ENCODE assay signal across 8 cellular contexts in genomic region chr12:76084277-76085158, GRCh38. TPM values are rescaled to one million over a fixed set of nuclear protein-coding genes. Genes with fewer than 3 reads are reported as not detected.
DNase-seq lines count a peak whose midpoint lies in the region; ATAC-seq lines count a peak whose summit lies in the region.

Gene NAP1L1 (minus strand): TSS chr12:76084685. CDS start chr12:76074219, 10,466 bp downstream.

- no peaks in the 10 kb centered on the region for H3K9me3 ChIP-seq in CD8-positive, alpha-beta memory T cell (ENCODE audit: low read length)
- no peaks in the 10 kb centered on the region for H3K9me3 ChIP-seq in effector memory CD4-positive, alpha-beta T cell (ENCODE audit: control insufficient read depth, low read length)

- peak; percentile 94 to 99 (median 96) for DNase-seq in CD8-positive, alpha-beta memory T cell
- DNase-seq in HS-5 (ENCODE audit: low read depth), result peak; percentile 90
- peak; percentile 94 for DNase-seq in NK-92 treated with Interleukin-12 subunit alpha and Interleukin-12 subunit beta, amount 100 ng/mL, for 24 hours (lab: John Stamatoyannopoulos, UW)
- DNase-seq in effector memory CD4-positive, alpha-beta T cell, result peak; percentile 92 to 94 (median 93)
- DNase-seq in memory B cell (ENCODE audit: low spot score in 2 of 2), result peak; percentile 95 to 97
- DNase-seq in stimulated activated CD8-positive, alpha-beta memory T cell treated with anti-CD3 and anti-CD28 coated beads, Interleukin-12 subunit alpha, Interleukin-12 subunit beta, amount 100 ng/mL, for 24 hours (ENCODE audit: extremely low read depth), result peak; percentile 92

- H3K4me1 Mint-ChIP-seq in CD8-positive, alpha-beta memory T cell, result peaks cover 48 to 63% (median 57%) of the 10 kb centered on the region in 3 donors
- peaks cover 40% of the 10 kb centered on the region for H3K4me1 Mint-ChIP-seq in memory B cell

- H3K27me3 ChIP-seq in CD8-positive, alpha-beta memory T cell (ENCODE audit: insufficient read depth, low read length, poor library complexity, severe bottlenecking), result no peaks in the 10 kb centered on the region
- no peaks in the 10 kb centered on the region for H3K27me3 ChIP-seq in effector memory CD4-positive, alpha-beta T cell (replicated peaks; ENCODE audit: control insufficient read depth, insufficient read depth, low read length, poor library complexity, severe bottlenecking)

- H3K27ac Mint-ChIP-seq in CD8-positive, alpha-beta memory T cell, result peak within 1 kb of the TSS; percentile 98 to 100 (median 99)
- peak within 1 kb of the TSS; percentile 97 for H3K27ac Mint-ChIP-seq in memory B cell

- POLR2A ChIA-PET in CD8-positive, alpha-beta memory T cell (lab: Charles Lee), result interaction anchor here (1.0 to 2.6 kb wide), 5 partner anchors 20 to 573 kb away, joined by 5 to 19 read pairs (median 5); partner anchors contain the start of genes BBS10, KRR1, OSBPL8 and PHLDA1
- POLR2A ChIA-PET in activated CD8-positive, alpha-beta memory T cell treated with anti-CD3 and anti-CD28 coated beads for 36 hours (lab: Charles Lee), result interaction anchor here (0.6 to 2.0 kb wide), 5 partner anchors 12 to 310 kb away, joined by 3 to 5 read pairs (median 4); partner anchors contain the start of gene PHLDA1

- peaks cover 39% of the 10 kb centered on the region for H3K4me1 ChIP-seq in CD8-positive, alpha-beta memory T cell (ENCODE audit: insufficient read depth, low read length)
- H3K4me1 ChIP-seq in effector memory CD4-positive, alpha-beta T cell (ENCODE audit: control insufficient read depth, insufficient read depth, low read length, poor library complexity, severe bottlenecking), result peaks cover 16% of the 10 kb centered on the region

- peak within 1 kb of the TSS; percentile 97 for H3K27ac ChIP-seq in CD8-positive, alpha-beta memory T cell (ENCODE audit: low read depth, low read length)
- peak within 1 kb of the TSS; percentile 100 for H3K27ac ChIP-seq in effector memory CD4-positive, alpha-beta T cell (ENCODE audit: insufficient read depth, low read length, poor library complexity, severe bottlenecking)

- H3K4me3 Mint-ChIP-seq in CD8-positive, alpha-beta memory T cell, result peak within 1 kb of the TSS; percentile 96 to 100 (median 98)
- peak within 1 kb of the TSS; percentile 91 for H3K4me3 Mint-ChIP-seq in memory B cell

- H3K36me3 Mint-ChIP-seq in CD8-positive, alpha-beta memory T cell, result peaks cover 0 to 19% (median 0%) of the 10 kb centered on the region in 3 donors
- H3K36me3 Mint-ChIP-seq in memory B cell, result peaks cover 9% of the 10 kb centered on the region

- peak; percentile 94 for ATAC-seq in GM19468 (IDR thresholded peaks at IDR 0.05; ENCODE audit: extremely low read depth, unreplicated experiment)
- peak; percentile 80 for ATAC-seq in memory B cell (ENCODE audit: low read depth)

- no peaks in the 10 kb centered on the region for H3K36me3 ChIP-seq in CD8-positive, alpha-beta memory T cell (ENCODE audit: insufficient read depth, low read length)
- H3K36me3 ChIP-seq in effector memory CD4-positive, alpha-beta T cell (ENCODE audit: control insufficient read depth, insufficient read depth, low read length), result no peaks in the 10 kb centered on the region

- H3K4me3 ChIP-seq in CD8-positive, alpha-beta memory T cell (ENCODE audit: low read length), result peak within 1 kb of the TSS; percentile 68
- H3K4me3 ChIP-seq in effector memory CD4-positive, alpha-beta T cell (ENCODE audit: insufficient read depth, low read depth, low read length, poor library complexity, severe bottlenecking), result peak within 1 kb of the TSS; percentile 96

- CTCF ChIA-PET in CD8-positive, alpha-beta memory T cell (lab: Charles Lee), result interaction anchor here (1.3 kb wide), 1 partner anchor 72 kb away, joined by 3 read pairs; no protein-coding TSS in a partner anchor
- CTCF ChIA-PET in activated CD8-positive, alpha-beta memory T cell treated with anti-CD3 and anti-CD28 coated beads for 36 hours (lab: Charles Lee), result interaction anchor here (1.3 kb wide), 1 partner anchor 264 kb away, joined by 3 read pairs; the partner anchor contains the start of gene BBS10

- H3K9me3 Mint-ChIP-seq in CD8-positive, alpha-beta memory T cell, result no peaks in the 10 kb centered on the region
- no peaks in the 10 kb centered on the region for H3K9me3 Mint-ChIP-seq in memory B cell

- peaks cover 0 to 4% of the 10 kb centered on the region in 2 donors for H3K27me3 Mint-ChIP-seq in CD8-positive, alpha-beta memory T cell
- H3K27me3 Mint-ChIP-seq in memory B cell, result no peaks in the 10 kb centered on the region

RNA-seq across cellular contexts. Expression of gene NAP1L1, which starts in this region (rescaled TPM):
- total RNA-seq in CD8-positive, alpha-beta memory T cell, result 100 to 1,000 TPM; 926 to 964 TPM
- polyA plus RNA-seq in CD8-positive, alpha-beta memory T cell, result 166 TPM
- total RNA-seq in activated CD8-positive, alpha-beta memory T cell treated with anti-CD3 and anti-CD28 coated beads for 36 hours, result 100 to 1,000 TPM; 938 to 984 TPM

Comparison
In these comparisons a context has a peak if more than half of its experiments do, and no peak if none do; other contexts are left out.
1. Peak in every context shown above with its lines: DNase-seq, ATAC-seq, H3K4me3 ChIP-seq and H3K27ac ChIP-seq.